17 cellular contexts compared by ENCODE assay signal in genomic region chr17:45038771-45039634, GRCh38. TPM values are rescaled to one million over a fixed set of nuclear protein-coding genes. Genes with fewer than 3 reads are reported as not detected.
A peak's percentile ranks its signal among the peaks of the same experiment; 100 is the strongest.
DNase-seq lines count a peak whose midpoint lies in the region; ATAC-seq, FAIRE-seq and TF ChIP-seq lines count a peak whose summit lies in the region.
"Had no signal": no experiment of that assay in that cellular context is flagged by ENCODE, and none has a peak within 500 bp of the region (broad histone marks: within the 10 kb centered on the region; RNA-seq: fewer than 3 reads in every experiment).

No MANE protein-coding gene starts in this region.

- H4K91ac ChIP-seq in trophoblast cell (ENCODE audit: low read depth, low read length), result no peak overlapping the region

- H3K4ac ChIP-seq in trophoblast cell (ENCODE audit: low read depth, low read length), result no peak overlapping the region

- peak overlapping the region; percentile 33 for H3K18ac ChIP-seq in trophoblast cell (ENCODE audit: low read length)

- H3K79me2 ChIP-seq in trophoblast cell (ENCODE audit: control insufficient read depth, insufficient read depth, low read length, poor library complexity), result peaks cover 2% of the 10 kb centered on the region

- no peak overlapping the region for H3K4me2 ChIP-seq in trophoblast cell (ENCODE audit: low read length)

- TF ChIP-seq CTCF in fibroblast of pulmonary artery (IDR thresholded peaks at IDR 0.05; ENCODE audit: low read length, missing control alignments), result no peak

- H2AK5ac ChIP-seq in trophoblast cell (ENCODE audit: low read length), result no peak overlapping the region

- H3K27me3 ChIP-seq in trophoblast cell (ENCODE audit: insufficient read depth, low read length), result no peaks in the 10 kb centered on the region

- no peak overlapping the region for H2AFZ ChIP-seq in trophoblast cell (ENCODE audit: insufficient read depth, low read length, poor library complexity)

- H3K23ac ChIP-seq in trophoblast cell (ENCODE audit: low read length), result no peak overlapping the region

- peaks cover 5 to 9% of the 10 kb centered on the region in 2 experiments for H3K4me1 ChIP-seq in trophoblast cell (ENCODE audit: control insufficient read depth in 1 of 2, insufficient read depth in 2 of 2, low read length in 2 of 2)
- H3K4me1 ChIP-seq: HAP-1 had no signal

- no peak overlapping the region for H2BK5ac ChIP-seq in trophoblast cell (ENCODE audit: low read depth, low read length, poor library complexity)

- no peaks in the 10 kb centered on the region for H3K79me1 ChIP-seq in trophoblast cell (ENCODE audit: low read length)

- no peak overlapping the region for H2BK12ac ChIP-seq in trophoblast cell (ENCODE audit: low read length)

- DNase-seq in GM19239 (ENCODE audit: insufficient read length, low spot score) (no peak), NCI-H69 (lab: John Stamatoyannopoulos, UW) (peak; percentile 27), fibroblast of pulmonary artery (ENCODE audit: low read depth) (peak; percentile 66), trophoblast cell (no peak), NCI-H2107 (lab: John Stamatoyannopoulos, UW) (no peak)
- no peak for DNase-seq in NK-92 treated with Interleukin-12 subunit alpha and Interleukin-12 subunit beta, amount 100 ng/mL, for 24 hours (lab: John Stamatoyannopoulos, UW)
- DNase-seq: activated CD8-positive, alpha-beta memory T cell treated with anti-CD3 and anti-CD28 coated beads for 24 hours; activated naive CD4-positive, alpha-beta T cell treated with Interleukin-2 at 50 U/mL for 16 hours; CD4-positive, CD25-positive, alpha-beta regulatory T cell; erythroblast; MV-4-11; NCI-H510A treated with DMSO at 0.1 percent for 48 hours; SHP77 treated with DMSO at 0.1 percent for 48 hours; stimulated activated CD4-positive, alpha-beta T cell treated with anti-CD3 and anti-CD28 coated beads, Interleukin-4, amount 100 ng/mL, for 4 hours; stimulated activated naive CD8-positive, alpha-beta T cell treated with anti-CD3 and anti-CD28 coated beads, Interleukin-15, Interleukin-2, amounts not matched to agents 100 U/mL and 50 U/mL, for 24 hours had no signal

- H2BK120ac ChIP-seq in trophoblast cell (ENCODE audit: insufficient read depth, low read length, poor library complexity), result no peak overlapping the region

- no peak overlapping the region for H3K4me3 ChIP-seq in fibroblast of pulmonary artery (replicated peaks; ENCODE audit: low read depth, low read length)
- H3K4me3 ChIP-seq in trophoblast cell (ENCODE audit: low read depth, low read length), result no peak overlapping the region
- H3K4me3 ChIP-seq: HAP-1 had no signal

- H3K36me3 ChIP-seq in trophoblast cell (ENCODE audit: control insufficient read depth in 1 of 2, insufficient read depth in 2 of 2, low read length in 2 of 2), result peaks cover 19 to 23% of the 10 kb centered on the region in 2 experiments

- H3K9ac ChIP-seq in trophoblast cell (ENCODE audit: low read length), result no peak overlapping the region

- H3K14ac ChIP-seq in trophoblast cell (ENCODE audit: low read length), result no peak overlapping the region

- no peak for ATAC-seq in HG02840 (IDR thresholded peaks at IDR 0.05; ENCODE audit: low FRiP score, unreplicated experiment)
- ATAC-seq: stimulated activated naive CD8-positive, alpha-beta T cell treated with anti-CD3 and anti-CD28 coated beads, Interleukin-15, Interleukin-2, amounts not matched to agents 100 U/mL and 50 U/mL, for 24 hours had no signal

- H4K12ac ChIP-seq in trophoblast cell (ENCODE audit: low read depth, low read length), result no peak overlapping the region

- H3K9me3 ChIP-seq in trophoblast cell (ENCODE audit: insufficient read depth, low read depth, low read length), result no peaks in the 10 kb centered on the region
- H3K9me3 ChIP-seq: HAP-1 had no signal

- H4K8ac ChIP-seq in trophoblast cell (ENCODE audit: low read depth, low read length), result no peak overlapping the region

- H3K27ac ChIP-seq in trophoblast cell (ENCODE audit: low read depth, low read length), result no peak overlapping the region

- peak; percentile 82 for FAIRE-seq in GM19239 (lab: Jason Lieb, UNC)

- no CpG with 5 or more reads among the region's 12 CpGs for WGBS in trophoblast cell (ENCODE audit: extremely low coverage, insufficient coverage, insufficient read length)

RNA-seq across cellular contexts. Expression of gene DCAKD, which starts 12.4 kb away (rescaled TPM):
- polyA plus RNA-seq in trophoblast cell (2013), result 34.4 and 36.2 TPM in 2 replicates

RNA-seq across cellular contexts. Expression of gene NMT1, which starts 22.1 kb away (rescaled TPM):
- polyA plus RNA-seq in trophoblast cell (2013), result 114 and 115 TPM in 2 replicates

Comparison
In these comparisons a context has a peak if more than half of its experiments do, and no peak if none do; other contexts are left out.
1. DNase-seq: peak in NCI-H69 (single experiment) and fibroblast of pulmonary artery (single experiment); none in GM19239 (single experiment), trophoblast cell (0 of 2), NCI-H2107 (single experiment) and NK-92 treated with Interleukin-12 subunit alpha and Interleukin-12 subunit beta, amount 100 ng/mL, for 24 hours (single experiment).